Comparison of ENCODE assay signal across 8 cellular contexts in genomic region chr7:134645935-134646334, GRCh38. TPM values are rescaled to one million over a fixed set of nuclear protein-coding genes. Genes with fewer than 3 reads are reported as not detected.
DNase-seq lines count a peak whose midpoint lies in the region; ATAC-seq and TF ChIP-seq lines count a peak whose summit lies in the region.

No MANE protein-coding gene starts in this region.

- H3K4me1 ChIP-seq in heart right ventricle (peaks cover 0 to 27% (median 17%) of the 10 kb centered on the region in 9 donors), adrenal gland (replicated peaks in 1 of 2) (peaks cover 10 to 17% of the 10 kb centered on the region in 2 donors), uterus (peaks cover 0 to 8% of the 10 kb centered on the region in 2 donors)

- peak overlapping the region; percentile 9 to 92 (median 78) for H3K27ac ChIP-seq in heart right ventricle
- H3K27ac ChIP-seq in adrenal gland: peak overlapping the region; percentile 5 to 67 (median 59)
- peak overlapping the region; percentile 78 to 86 for H3K27ac ChIP-seq in uterus

- ATAC-seq in heart right ventricle (no peak), Right ventricle myocardium inferior (no peak)
- ATAC-seq in effector memory CD8-positive, alpha-beta T cell (replicated peaks): no peak

- TF ChIP-seq CTCF in heart right ventricle (IDR thresholded peaks at IDR 0.05) (no peak), adrenal gland (IDR thresholded peaks at IDR 0.05) (peak in 1 of 6 experiments; percentile 1), uterus (IDR thresholded peaks at IDR 0.05) (no peak)

- peak overlapping the region; percentile 45 to 84 (median 66) for H3K4me3 ChIP-seq in heart right ventricle
- peak overlapping the region; percentile 66 to 72 (median 68) for H3K4me3 ChIP-seq in adrenal gland
- H3K4me3 ChIP-seq in uterus: peak overlapping the region; percentile 47 to 69

- H3K27me3 ChIP-seq in heart right ventricle: no peaks in the 10 kb centered on the region
- H3K27me3 ChIP-seq in adrenal gland: no peaks in the 10 kb centered on the region
- H3K27me3 ChIP-seq in uterus: no peaks in the 10 kb centered on the region

- no peaks in the 10 kb centered on the region for H3K9me3 Mint-ChIP-seq in effector memory CD8-positive, alpha-beta T cell
- no peaks in the 10 kb centered on the region for H3K9me3 Mint-ChIP-seq in immature natural killer cell

- 2 to 4% methylated on average over 8 of the region's 8 CpGs for WGBS in heart right ventricle, 2 donors
- WGBS in adrenal gland, 4 donors: 3 to 7% (median 5%) methylated on average over 8 of the region's 8 CpGs

- intact Hi-C loops in heart right ventricle (cut with DNase I): loop anchor here in 1 of 10 donors (5.0 kb wide), 1 partner anchor 516 kb away; no protein-coding TSS in a partner anchor
- intact Hi-C loops in Right ventricle myocardium inferior (cut with DNase I): loop anchor here (10.0 kb wide), 1 partner anchor 529 kb away; the partner anchor contains the start of gene CYREN
- intact Hi-C loops in adrenal gland (cut with DNase I): no loop called here
- intact Hi-C loops in uterus (cut with DNase I; ENCODE audit: low total_unique reads): no loop called here

- no peaks in the 10 kb centered on the region for H3K36me3 ChIP-seq in heart right ventricle
- H3K36me3 ChIP-seq in adrenal gland (replicated peaks in 1 of 2): no peaks in the 10 kb centered on the region
- no peaks in the 10 kb centered on the region for H3K36me3 ChIP-seq in uterus

- H3K27me3 Mint-ChIP-seq in effector memory CD8-positive, alpha-beta T cell: no peaks in the 10 kb centered on the region
- H3K27me3 Mint-ChIP-seq in immature natural killer cell (ENCODE audit: low read depth in 3 of 3): peaks cover 0 to 2% (median 2%) of the 10 kb centered on the region in 3 donors

- peaks cover 8% of the 10 kb centered on the region for H3K36me3 Mint-ChIP-seq in effector memory CD8-positive, alpha-beta T cell (ENCODE audit: insufficient read depth)
- H3K36me3 Mint-ChIP-seq in immature natural killer cell: no peaks in the 10 kb centered on the region

- TF ChIP-seq POLR2A in adrenal gland (IDR thresholded peaks at IDR 0.05) (no peak), uterus (IDR thresholded peaks at IDR 0.05) (no peak)

- DNase-seq in heart right ventricle (peak in 1 of 2 donors; percentile 9), Right ventricle myocardium inferior (ENCODE audit: missing footprints) (no peak), adrenal gland (peak in 3 of 7 donors; percentile 10 to 28 (median 16)), kidney tubule cell (ENCODE audit: low spot score) (peak; percentile 30), uterus (no peak), NCI-H510A treated with DMSO at 0.1 percent for 48 hours (lab: John Stamatoyannopoulos, UW) (no peak), immature natural killer cell (no peak)
- no peak for DNase-seq in effector memory CD8-positive, alpha-beta T cell

- H3K4me1 Mint-ChIP-seq in effector memory CD8-positive, alpha-beta T cell (ENCODE audit: low read depth in 2 of 2): peaks cover 20 to 25% of the 10 kb centered on the region in 2 donors
- peaks cover 47 to 53% of the 10 kb centered on the region in 2 donors for H3K4me1 Mint-ChIP-seq in immature natural killer cell

- no peak overlapping the region for H3K4me3 Mint-ChIP-seq in effector memory CD8-positive, alpha-beta T cell
- H3K4me3 Mint-ChIP-seq in immature natural killer cell: no peak overlapping the region

- no peaks in the 10 kb centered on the region for H3K9me3 ChIP-seq in heart right ventricle
- H3K9me3 ChIP-seq in adrenal gland (replicated peaks in 1 of 3): no peaks in the 10 kb centered on the region
- no peaks in the 10 kb centered on the region for H3K9me3 ChIP-seq in uterus

- no peak overlapping the region for H3K27ac Mint-ChIP-seq in effector memory CD8-positive, alpha-beta T cell
- H3K27ac Mint-ChIP-seq in immature natural killer cell: no peak overlapping the region

RNA-seq across cellular contexts. Expression of gene BPGM, which starts 0.7 kb away (rescaled TPM):
- total RNA-seq in heart right ventricle (10 to 100 TPM; 12.4 to 19.7 (median 14.1) TPM), Right ventricle myocardium inferior (14.0 TPM), adrenal gland (10 to 100 TPM; 12.1 to 23.2 (median 17.2) TPM), uterus (10 to 100 TPM; 11.0 to 57.4 (median 15.0) TPM)
- polyA plus RNA-seq in heart right ventricle (10 to 100 TPM; 15.7 to 19.7 TPM), adrenal gland (10 to 100 TPM; 17.6 to 33.2 (median 21.0) TPM), immature natural killer cell (10 to 100 TPM; 58.3 to 71.3 (median 59.5) TPM)
